13 cellular contexts compared by ENCODE assay signal in genomic region chr5:135371738-135372232, GRCh38. TPM values are rescaled to one million over a fixed set of nuclear protein-coding genes. Genes with fewer than 3 reads are reported as not detected.
DNase-seq lines count a peak whose midpoint lies in the region; ATAC-seq, FAIRE-seq and TF ChIP-seq lines count a peak whose summit lies in the region.
"Had no signal": no experiment of that assay in that cellular context is flagged by ENCODE, and none has a peak within 500 bp of the region (broad histone marks: within the 10 kb centered on the region; RNA-seq: fewer than 3 reads in every experiment).

No MANE protein-coding gene starts in this region.

- no peak for FAIRE-seq in kidney (lab: Jason Lieb, UNC)

- H3K4me1 Mint-ChIP-seq in activated naive CD8-positive, alpha-beta T cell treated with anti-CD3 and anti-CD28 coated beads, Interleukin-2, amount 10 ng/mL, durations not matched to agents 7 days and 5 days = peaks cover 61% of the 10 kb centered on the region
- peaks cover 30% of the 10 kb centered on the region for H3K4me1 Mint-ChIP-seq in activated naive CD8-positive, alpha-beta T cell treated with anti-CD3 and anti-CD28 coated beads for 36 hours
- H3K4me1 Mint-ChIP-seq in activated naive CD8-positive, alpha-beta T cell treated with anti-CD3 and anti-CD28 coated beads, Interleukin-2, amount 50 U/mL, for 24 hours = peaks cover 17% of the 10 kb centered on the region

- no peaks in the 10 kb centered on the region for H3K27me3 ChIP-seq in breast epithelium
- H3K27me3 ChIP-seq: BE2C, colonic mucosa, ovary, uterus had no signal

- H3K4me1 ChIP-seq in kidney (ENCODE audit: control insufficient read depth in 1 of 2, insufficient read depth in 1 of 2, low read depth in 1 of 2, low read length in 2 of 2) = peaks cover 0 to 2% of the 10 kb centered on the region in 2 donors
- no peaks in the 10 kb centered on the region for H3K4me1 ChIP-seq in breast epithelium
- H3K4me1 ChIP-seq: BE2C had no signal

- H3K27me3 Mint-ChIP-seq in activated naive CD8-positive, alpha-beta T cell treated with anti-CD3 and anti-CD28 coated beads, Interleukin-2, amount 10 ng/mL, durations not matched to agents 7 days and 5 days = no peaks in the 10 kb centered on the region
- no peaks in the 10 kb centered on the region for H3K27me3 Mint-ChIP-seq in activated naive CD8-positive, alpha-beta T cell treated with anti-CD3 and anti-CD28 coated beads for 36 hours
- no peaks in the 10 kb centered on the region for H3K27me3 Mint-ChIP-seq in activated naive CD8-positive, alpha-beta T cell treated with anti-CD3 and anti-CD28 coated beads, Interleukin-2, amount 50 U/mL, for 24 hours
- H3K27me3 Mint-ChIP-seq: activated CD4-positive, alpha-beta T cell treated with anti-CD3 and anti-CD28 coated beads for 36 hours had no signal

- H3K9me3 Mint-ChIP-seq in activated naive CD8-positive, alpha-beta T cell treated with anti-CD3 and anti-CD28 coated beads, Interleukin-2, amount 10 ng/mL, durations not matched to agents 7 days and 5 days = no peaks in the 10 kb centered on the region
- H3K9me3 Mint-ChIP-seq in activated naive CD8-positive, alpha-beta T cell treated with anti-CD3 and anti-CD28 coated beads for 36 hours = no peaks in the 10 kb centered on the region
- no peaks in the 10 kb centered on the region for H3K9me3 Mint-ChIP-seq in activated naive CD8-positive, alpha-beta T cell treated with anti-CD3 and anti-CD28 coated beads, Interleukin-2, amount 50 U/mL, for 24 hours

- H3K4me3 Mint-ChIP-seq in activated naive CD8-positive, alpha-beta T cell treated with anti-CD3 and anti-CD28 coated beads, Interleukin-2, amount 10 ng/mL, durations not matched to agents 7 days and 5 days = no peak overlapping the region
- no peak overlapping the region for H3K4me3 Mint-ChIP-seq in activated naive CD8-positive, alpha-beta T cell treated with anti-CD3 and anti-CD28 coated beads for 36 hours
- no peak overlapping the region for H3K4me3 Mint-ChIP-seq in activated naive CD8-positive, alpha-beta T cell treated with anti-CD3 and anti-CD28 coated beads, Interleukin-2, amount 50 U/mL, for 24 hours
- H3K4me3 Mint-ChIP-seq: activated CD4-positive, alpha-beta T cell treated with anti-CD3 and anti-CD28 coated beads for 36 hours had no signal

- ATAC-seq in activated naive CD8-positive, alpha-beta T cell treated with anti-CD3 and anti-CD28 coated beads, Interleukin-2, amount 10 ng/mL, durations not matched to agents 7 days and 5 days (ENCODE audit: low read depth) = no peak
- peak; percentile 83 for ATAC-seq in left colon
- no peak for ATAC-seq in activated naive CD8-positive, alpha-beta T cell treated with anti-CD3 and anti-CD28 coated beads, Interleukin-2, amount 50 U/mL, for 24 hours
- ATAC-seq: activated CD4-positive, alpha-beta T cell treated with anti-CD3 and anti-CD28 coated beads for 36 hours had no signal

- H3K27ac Mint-ChIP-seq in activated naive CD8-positive, alpha-beta T cell treated with anti-CD3 and anti-CD28 coated beads, Interleukin-2, amount 10 ng/mL, durations not matched to agents 7 days and 5 days = peak overlapping the region; percentile 88
- H3K27ac Mint-ChIP-seq in activated naive CD8-positive, alpha-beta T cell treated with anti-CD3 and anti-CD28 coated beads for 36 hours = no peak overlapping the region
- H3K27ac Mint-ChIP-seq in activated naive CD8-positive, alpha-beta T cell treated with anti-CD3 and anti-CD28 coated beads, Interleukin-2, amount 50 U/mL, for 24 hours = no peak overlapping the region

- H3K27ac ChIP-seq in kidney (ENCODE audit: low read depth in 2 of 2, low read length in 2 of 2) = no peak overlapping the region
- H3K27ac ChIP-seq in breast epithelium = no peak overlapping the region
- H3K27ac ChIP-seq: colonic mucosa, ovary, uterus had no signal

- intact Hi-C loops in left colon (cut with DNase I, micrococcal nuclease) (no loop called here), kidney (cut with DNase I) (no loop called here), breast epithelium (cut with DNase I; ENCODE audit: low total_unique reads) (no loop called here)

- H3K9ac ChIP-seq in kidney (ENCODE audit: low read length in 2 of 2) = no peak overlapping the region

- peaks cover 18 to 23% of the 10 kb centered on the region in 2 donors for H3K36me3 ChIP-seq in kidney (ENCODE audit: control insufficient read depth in 1 of 2, insufficient read depth in 2 of 2, low read length in 2 of 2)
- no peaks in the 10 kb centered on the region for H3K36me3 ChIP-seq in breast epithelium
- H3K36me3 ChIP-seq: ovary, uterus had no signal

- TF ChIP-seq POLR2A in breast epithelium (IDR thresholded peaks at IDR 0.05) = no peak

- DNase-seq in activated naive CD8-positive, alpha-beta T cell treated with anti-CD3 and anti-CD28 coated beads, Interleukin-2, amount 10 ng/mL, durations not matched to agents 7 days and 5 days = no peak
- DNase-seq in activated naive CD8-positive, alpha-beta T cell treated with anti-CD3 and anti-CD28 coated beads for 36 hours = no peak
- DNase-seq in amniotic epithelial cell (ENCODE audit: low read depth) (peak; percentile 58), left colon (no peak), islet precursor cell (no peak), kidney (no peak), breast epithelium (ENCODE audit: low spot score in 2 of 2) (no peak)
- no peak for DNase-seq in activated naive CD8-positive, alpha-beta T cell treated with anti-CD3 and anti-CD28 coated beads, Interleukin-2, amount 50 U/mL, for 24 hours
- DNase-seq: activated CD4-positive, alpha-beta T cell treated with anti-CD3 and anti-CD28 coated beads for 36 hours; BE2C; colonic mucosa; ovary; uterus had no signal

- no peak for TF ChIP-seq CTCF in kidney (IDR thresholded peaks at IDR 0.05; ENCODE audit: borderline replicate concordance, extremely low read depth, insufficient read depth)
- no peak for TF ChIP-seq CTCF in breast epithelium (IDR thresholded peaks at IDR 0.05)

- peaks cover 45% of the 10 kb centered on the region for H3K36me3 Mint-ChIP-seq in activated naive CD8-positive, alpha-beta T cell treated with anti-CD3 and anti-CD28 coated beads, Interleukin-2, amount 10 ng/mL, durations not matched to agents 7 days and 5 days
- peaks cover 29% of the 10 kb centered on the region for H3K36me3 Mint-ChIP-seq in activated naive CD8-positive, alpha-beta T cell treated with anti-CD3 and anti-CD28 coated beads for 36 hours
- peaks cover 48% of the 10 kb centered on the region for H3K36me3 Mint-ChIP-seq in activated naive CD8-positive, alpha-beta T cell treated with anti-CD3 and anti-CD28 coated beads, Interleukin-2, amount 50 U/mL, for 24 hours (ENCODE audit: low read depth)

- POLR2A ChIA-PET in activated naive CD8-positive, alpha-beta T cell treated with anti-CD3 and anti-CD28 coated beads, Interleukin-2, amount 10 ng/mL, durations not matched to agents 7 days and 5 days (lab: Charles Lee) = no interaction called here

- H3K4me3 ChIP-seq in kidney (ENCODE audit: low read length in 2 of 2) (no peak overlapping the region), breast epithelium (no peak overlapping the region)
- H3K4me3 ChIP-seq: colonic mucosa, ovary, uterus had no signal

- no peaks in the 10 kb centered on the region for H3K9me3 ChIP-seq in kidney (ENCODE audit: control insufficient read depth in 1 of 2, low read length in 2 of 2)
- no peaks in the 10 kb centered on the region for H3K9me3 ChIP-seq in breast epithelium
- H3K9me3 ChIP-seq: BE2C, colonic mucosa, ovary, uterus had no signal

RNA-seq across cellular contexts. Expression of gene MACROH2A1, which starts 27.2 kb away (rescaled TPM):
- total RNA-seq in activated naive CD8-positive, alpha-beta T cell treated with anti-CD3 and anti-CD28 coated beads, Interleukin-2, amount 10 ng/mL, durations not matched to agents 7 days and 5 days = 100 to 1,000 TPM; 253 to 258 TPM
- total RNA-seq in activated naive CD8-positive, alpha-beta T cell treated with anti-CD3 and anti-CD28 coated beads for 36 hours = 100 to 1,000 TPM; 201 to 208 TPM
- total RNA-seq in left colon = 100 to 1,000 TPM; 212 to 216 TPM
- total RNA-seq in kidney = 144 TPM
- polyA plus RNA-seq in kidney (ENCODE audit: insufficient read depth, low read depth, low replicate concordance) = 99.4 TPM
- total RNA-seq in breast epithelium = 100 to 1,000 TPM; 255 to 293 (median 272) TPM
